In the genomic region with DNA sequence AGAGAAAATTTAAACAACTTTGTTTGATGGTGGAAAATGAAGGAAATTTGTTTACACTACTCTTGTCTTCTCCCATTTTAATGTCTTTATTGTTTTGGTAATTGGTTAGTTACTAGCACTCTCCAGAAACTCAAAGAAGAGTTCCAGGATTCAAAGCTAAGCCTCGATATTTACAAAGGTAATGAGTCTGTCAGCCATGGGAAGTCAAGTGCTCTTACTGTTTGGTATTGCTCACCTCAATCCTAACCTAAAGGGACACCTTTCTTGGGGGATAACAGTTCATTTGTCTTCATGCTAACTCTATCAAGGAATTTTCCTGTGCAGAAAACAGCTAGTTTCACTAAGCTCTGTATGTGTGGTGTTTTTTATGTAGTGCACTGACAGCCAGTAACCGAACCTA, we compare ENCODE assay signal across 22 cellular contexts.
"Had no signal": no experiment of that assay in that cellular context is flagged by ENCODE, and none has a peak within 500 bp of the region (broad histone marks: within the 10 kb centered on the region; RNA-seq: fewer than 3 reads in every experiment).

No MANE protein-coding gene starts in this region.

- H3K27me3 ChIP-seq: left lung, right lobe of liver, tibial artery had no signal

- H3K27ac ChIP-seq: epithelial cell of prostate, left lung, right lobe of liver, skin epidermis, tibial artery had no signal

- H3K4me1 ChIP-seq: left lung, right lobe of liver, tibial artery had no signal

- H3K36me3 ChIP-seq: left lung, right lobe of liver, tibial artery had no signal

- H3K4me3 ChIP-seq: left lung, lung, right lobe of liver, skin epidermis, tibial artery had no signal

- ATAC-seq: activated CD4-positive, CD25-positive, alpha-beta regulatory T cell treated with anti-CD3 and anti-CD28 coated beads, Interleukin-2, amount 50 U/mL, for 24 hours; activated CD8-positive, alpha-beta memory T cell treated with anti-CD3 and anti-CD28 coated beads, Interleukin-2, amount 10 ng/mL, durations not matched to agents 7 days and 5 days; activated naive CD8-positive, alpha-beta T cell treated with anti-CD3 and anti-CD28 coated beads, Interleukin-2, amount 50 U/mL, for 24 hours; left lung; right lobe of liver; stimulated activated effector memory CD8-positive, alpha-beta T cell treated with anti-CD3 and anti-CD28 coated beads, Interleukin-12 subunit alpha, Interleukin-12 subunit beta, amount 100 ng/mL, for 72 hours; stimulated activated naive CD8-positive, alpha-beta T cell treated with anti-CD3 and anti-CD28 coated beads, Interleukin-15, amount 100 ng/mL, for 72 hours had no signal

- H3K9me3 ChIP-seq: tibial artery had no signal

- DNase-seq: activated CD4-positive, alpha-beta memory T cell treated with anti-CD3 and anti-CD28 coated beads, Interleukin-2, amount 10 ng/mL, durations not matched to agents 7 days and 5 days; activated CD4-positive, alpha-beta T cell treated with anti-CD3 and anti-CD28 coated beads, Interleukin-2, amount 10 ng/mL, durations not matched to agents 24 days and 14 days; activated CD8-positive, alpha-beta memory T cell treated with anti-CD3 and anti-CD28 coated beads, Interleukin-2, amount 10 ng/mL, durations not matched to agents 7 days and 5 days; activated gamma-delta T cell; activated naive CD4-positive, alpha-beta T cell treated with anti-CD3 and anti-CD28 coated beads, Interleukin-2, amount 50 U/mL, for 16 hours; activated naive CD8-positive, alpha-beta T cell treated with anti-CD3 and anti-CD28 coated beads, Interleukin-2, amount 50 U/mL, for 24 hours; activated T-cell treated with anti-CD3 and anti-CD28 coated beads for 4 hours; cortex of kidney; immature natural killer cell; kidney glomerular epithelial cell; left lung; naive B cell; nucleus accumbens; right lobe of liver; stimulated activated CD4-positive, alpha-beta T cell treated with anti-CD3 and anti-CD28 coated beads, Interleukin-2, amount 100 ng/mL, for 24 hours; stimulated activated naive CD8-positive, alpha-beta T cell treated with anti-CD3 and anti-CD28 coated beads, Interleukin-15, amount 100 ng/mL, for 72 hours; tibial artery had no signal
